In genomic region chr2:96509114-96509846, GRCh38 we compare ENCODE assay signal across 8 cellular contexts. TPM values are rescaled to one million over a fixed set of nuclear protein-coding genes. Genes with fewer than 3 reads are reported as not detected.
DNase-seq lines count a peak whose midpoint lies in the region; ATAC-seq and TF ChIP-seq lines count a peak whose summit lies in the region.

No MANE protein-coding gene starts in this region.

- no peak overlapping the region for H3K27ac Mint-ChIP-seq in T-helper 2 cell treated with Interferon-gamma antibody and Interleukin-4, amounts not matched to agents 5 μg/mL and 100 μg/mL, for 36 hours

- H3K4me1 Mint-ChIP-seq in T-helper 2 cell treated with Interferon-gamma antibody and Interleukin-4, amounts not matched to agents 5 μg/mL and 100 μg/mL, for 36 hours (ENCODE audit: low read depth): peaks cover 19% of the 10 kb centered on the region

- ATAC-seq in HCT116: peak; percentile 88
- ATAC-seq in sciatic nerve: peak; percentile 92
- no peak for ATAC-seq in HG03460 (IDR thresholded peaks at IDR 0.05; ENCODE audit: unreplicated experiment)

- no peak for TF ChIP-seq POLR2A in HCT116 (IDR thresholded peaks at IDR 0.05; ENCODE audit: borderline replicate concordance, extremely low read depth, insufficient read depth, insufficient read length)

- H3K27ac ChIP-seq in HCT116 (ENCODE audit: low read depth, low read length): no peak overlapping the region

- POLR2A ChIA-PET in HCT116 (lab: Charles Lee): interaction anchor here (1.8 kb wide), 1 partner anchor 102 kb away, joined by 6 read pairs; no protein-coding TSS in a partner anchor

- BruUV-seq in HCT116 (replicated peaks; lab: Mats Ljungman, UMichigan): no TSS peak

- CTCF ChIA-PET in HCT116 (lab: Charles Lee): interaction anchor here (0.9 to 4.4 kb wide), 18 partner anchors 9 to 517 kb away, joined by 3 to 140 read pairs (median 5); partner anchors contain the start of genes ASTL, NCAPH and SNRNP200

- H3K4me3 ChIP-seq in HCT116 (replicated peaks in 1 of 2; ENCODE audit: low read depth in 1 of 2, low read length in 2 of 2): no peak overlapping the region
- H3K4me3 ChIP-seq in astrocyte of the spinal cord (ENCODE audit: low read depth, low read length): no peak overlapping the region

- TF ChIP-seq RAD21 in HCT116 (IDR thresholded peaks at IDR 0.05; ENCODE audit: low read depth): peak; percentile 98

- no peaks in the 10 kb centered on the region for H3K9me3 Mint-ChIP-seq in T-helper 2 cell treated with Interferon-gamma antibody and Interleukin-4, amounts not matched to agents 5 μg/mL and 100 μg/mL, for 36 hours

- no peak overlapping the region for H3K4me3 Mint-ChIP-seq in T-helper 2 cell treated with Interferon-gamma antibody and Interleukin-4, amounts not matched to agents 5 μg/mL and 100 μg/mL, for 36 hours

- DNase-seq in GM04504 (ENCODE audit: low read depth) (peak; percentile 58), HCT116 (ENCODE audit: low read depth, low spot score) (peak; percentile 77), NCI-H128 (lab: John Stamatoyannopoulos, UW; ENCODE audit: unreplicated experiment) (peak; percentile 63), astrocyte of the spinal cord (ENCODE audit: low read depth, low spot score) (peak; percentile 79), iPS DF 4.7 (ENCODE audit: extremely low read depth, low spot score) (peak; percentile 79), sciatic nerve (ENCODE audit: low spot score) (peak; percentile 94)
- peak; percentile 59 for DNase-seq in T-helper 2 cell treated with Interferon-gamma antibody and Interleukin-4, amounts not matched to agents 5 μg/mL and 100 μg/mL, for 36 hours (ENCODE audit: low spot score)

- no peaks in the 10 kb centered on the region for H3K36me3 ChIP-seq in HCT116 (ENCODE audit: control insufficient read depth in 1 of 2, insufficient read depth in 2 of 2, low read length in 2 of 2)

- no peaks in the 10 kb centered on the region for H3K79me2 ChIP-seq in HCT116 (ENCODE audit: insufficient read depth, low read length)

- peaks cover 17 to 46% of the 10 kb centered on the region in 2 experiments for H3K4me1 ChIP-seq in HCT116 (ENCODE audit: control insufficient read depth in 1 of 2, insufficient read depth in 2 of 2, low read length in 2 of 2)

- intact Hi-C loops in HCT116 (cut with micrococcal nuclease): loop anchor here (1.0 to 5.0 kb wide), 5 partner anchors 102 to 237 kb away; partner anchors contain the start of genes NCAPH and SNRNP200
- intact Hi-C loops in sciatic nerve (cut with DNase I): loop anchor here (5.0 kb wide), 1 partner anchor 102 kb away; no protein-coding TSS in a partner anchor

- no peaks in the 10 kb centered on the region for H4K20me1 ChIP-seq in HCT116 (ENCODE audit: insufficient read depth)

- H3K9me2 ChIP-seq in HCT116 (ENCODE audit: insufficient read depth): no peaks in the 10 kb centered on the region

- H3K9me3 ChIP-seq in HCT116 (ENCODE audit: control insufficient read depth in 1 of 2, insufficient read depth in 1 of 2, low read depth in 1 of 2, low read length in 2 of 2): no peaks in the 10 kb centered on the region

- RAD21 ChIA-PET in HCT116 (lab: Charles Lee; ENCODE audit: low non-redundant PET in 1 of 2, low total read pairs in 2 of 2, uncharacterized antibody in 2 of 2, unreplicated experiment in 2 of 2): interaction anchor here (0.6 to 3.0 kb wide), 7 partner anchors 16 to 234 kb away, joined by 3 to 28 read pairs (median 5); no protein-coding TSS in a partner anchor

- H3K36me3 Mint-ChIP-seq in T-helper 2 cell treated with Interferon-gamma antibody and Interleukin-4, amounts not matched to agents 5 μg/mL and 100 μg/mL, for 36 hours (ENCODE audit: low read depth): no peaks in the 10 kb centered on the region

- no peaks in the 10 kb centered on the region for H3K27me3 Mint-ChIP-seq in T-helper 2 cell treated with Interferon-gamma antibody and Interleukin-4, amounts not matched to agents 5 μg/mL and 100 μg/mL, for 36 hours (ENCODE audit: low read depth)

- no peaks in the 10 kb centered on the region; the same call in 1 of the 2 replicates for H3K27me3 ChIP-seq in HCT116 (ENCODE audit: insufficient read depth, low read length)

- in situ Hi-C loops in astrocyte of the spinal cord (cut with HindIII; ENCODE audit: low sequenced_read_pairs): no loop called here

- H2AFZ ChIP-seq in HCT116 (ENCODE audit: low read depth, low read length, poor library complexity, severe bottlenecking): peak overlapping the region; percentile 97

- peak; percentile 93 to 98 (median 97) for TF ChIP-seq CTCF in HCT116 (IDR thresholded peaks at IDR 0.05 in 2 of 3, conservative IDR thresholded peaks at IDR 0.05 in 1 of 3; ENCODE audit: borderline replicate concordance in 1 of 3, insufficient read depth in 1 of 3, low read depth in 2 of 3, low read length in 2 of 3)
- peak; percentile 96 for TF ChIP-seq CTCF in astrocyte of the spinal cord (IDR thresholded peaks at IDR 0.05; ENCODE audit: low read depth, low read length)

- peak overlapping the region; percentile 45 for H3K4me2 ChIP-seq in HCT116 (ENCODE audit: low read length)

- no peak overlapping the region for H3K9ac ChIP-seq in HCT116 (ENCODE audit: low read length)

TF ChIP-seq in HCT116, 20 proteins besides CTCF, POLR2A, EP300 and RAD21:
- TF ChIP-seq YY1 (IDR thresholded peaks at IDR 0.05; ENCODE audit: extremely low read depth, insufficient replicate concordance, low read depth, low read length) (peak; percentile 14), MAX (IDR thresholded peaks at IDR 0.05) (peak; percentile 80), EGR1 (IDR thresholded peaks at IDR 0.05; ENCODE audit: low read depth) (no peak), TCF7L2 (IDR thresholded peaks at IDR 0.05; ENCODE audit: borderline replicate concordance, extremely low read depth, insufficient read depth, insufficient read length) (peak; percentile 33), FOSL1 (IDR thresholded peaks at IDR 0.05; ENCODE audit: low read depth) (no peak), EZH2 (IDR thresholded peaks at IDR 0.05) (no peak), SP1 (IDR thresholded peaks at IDR 0.05; ENCODE audit: low read depth) (no peak), ATF3 (IDR thresholded peaks at IDR 0.05) (no peak), POLR2AphosphoS5 (IDR thresholded peaks at IDR 0.05; ENCODE audit: low read depth, low read length) (no peak), CBX3 (IDR thresholded peaks at IDR 0.05; ENCODE audit: low read depth) (peak; percentile 15; the same call in 1 of the 2 replicates)

RNA-seq across cellular contexts. Expression of gene NEURL3, which starts 4.1 kb away (rescaled TPM):
- total RNA-seq in HCT116 (2021; ENCODE audit: unreplicated experiment) (not detected), sciatic nerve (0.58 TPM)
- polyA plus RNA-seq in HCT116 (2012): 0.09 and 0.10 TPM in 2 replicates

RNA-seq across cellular contexts. Expression of gene ARID5A, which starts 27.3 kb away (rescaled TPM):
- total RNA-seq in HCT116 (2021; ENCODE audit: unreplicated experiment) (8.2 TPM), sciatic nerve (44.8 TPM)
- 6.2 and 7.5 TPM in 2 replicates for polyA plus RNA-seq in HCT116 (2012)
